16 cellular contexts compared by ENCODE assay signal in the genomic region with DNA sequence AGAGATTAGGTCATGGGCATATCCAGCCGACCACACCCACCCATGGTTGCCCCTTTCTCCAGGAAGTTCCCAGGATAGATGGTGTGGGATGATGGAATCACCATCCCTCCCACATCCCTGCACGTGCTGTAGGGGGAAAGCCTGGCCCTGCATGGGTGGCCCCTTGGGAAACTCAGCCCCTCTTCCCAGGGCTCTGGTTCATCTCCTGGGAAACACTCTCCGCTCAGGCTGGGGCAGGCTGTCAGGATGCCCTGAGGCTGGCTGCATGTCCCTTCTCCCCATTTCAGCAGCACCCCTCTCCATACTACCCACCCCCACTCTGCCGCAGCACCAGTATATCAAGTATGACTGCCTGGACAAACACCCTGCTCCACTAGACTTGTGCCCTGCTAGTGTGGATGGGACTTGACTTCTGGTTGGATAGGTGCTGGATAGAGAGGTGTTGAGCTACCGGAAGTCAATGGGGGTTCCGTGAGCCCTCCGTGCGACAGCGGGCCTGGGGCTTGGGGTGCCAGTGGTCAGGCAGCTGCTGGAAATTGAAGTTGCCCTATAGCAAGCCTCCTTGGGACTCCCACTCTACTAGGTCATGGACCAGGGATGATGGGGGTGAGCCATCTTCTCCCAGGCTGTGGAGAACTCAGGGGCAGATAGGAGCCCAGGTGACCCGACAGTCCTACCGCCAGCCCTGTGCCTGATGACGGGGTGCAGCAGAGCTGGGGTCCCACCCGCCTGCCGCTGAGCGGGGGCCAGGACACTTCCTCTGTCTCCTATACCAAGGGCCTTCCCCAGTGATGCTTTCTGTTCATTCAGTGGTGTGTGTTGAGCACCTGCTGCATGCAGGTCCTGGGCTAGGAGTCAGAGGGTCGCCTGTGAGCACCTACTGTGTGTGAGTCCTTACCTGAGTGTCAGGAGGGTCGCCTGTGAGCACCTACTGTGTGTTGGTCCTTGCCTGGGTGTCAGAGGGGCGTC.
DNase-seq lines count a peak whose midpoint lies in the region; ATAC-seq and TF ChIP-seq lines count a peak whose summit lies in the region.
"Had no signal": no experiment of that assay in that cellular context is flagged by ENCODE, and none has a peak within 500 bp of the region (broad histone marks: within the 10 kb centered on the region; RNA-seq: fewer than 3 reads in every experiment).

No MANE protein-coding gene starts in this region.

- H3K4me1 ChIP-seq in right lobe of liver = no peaks in the 10 kb centered on the region
- no peaks in the 10 kb centered on the region for H3K4me1 ChIP-seq in effector memory CD4-positive, alpha-beta T cell (ENCODE audit: control insufficient read depth, insufficient read depth, low read length, poor library complexity, severe bottlenecking)
- H3K4me1 ChIP-seq: HAP-1, SJCRH30 had no signal

- peaks cover 2% of the 10 kb centered on the region for H3K27me3 Mint-ChIP-seq in activated naive CD4-positive, alpha-beta T cell treated with anti-CD3 and anti-CD28 coated beads, Interleukin-2, amount 50 U/mL, for 24 hours
- H3K27me3 Mint-ChIP-seq in activated CD8-positive, alpha-beta T cell treated with anti-CD3 and anti-CD28 coated beads for 36 hours = peaks cover 2% of the 10 kb centered on the region
- peaks cover 8% of the 10 kb centered on the region for H3K27me3 Mint-ChIP-seq in type B pancreatic cell

- H3K9me3 ChIP-seq in right lobe of liver = no peaks in the 10 kb centered on the region
- H3K9me3 ChIP-seq in effector memory CD4-positive, alpha-beta T cell (ENCODE audit: control insufficient read depth, low read length) = no peaks in the 10 kb centered on the region
- H3K9me3 ChIP-seq: HAP-1, SJCRH30 had no signal

- peak overlapping the region; percentile 56 for H3K27ac Mint-ChIP-seq in activated naive CD4-positive, alpha-beta T cell treated with anti-CD3 and anti-CD28 coated beads, Interleukin-2, amount 50 U/mL, for 24 hours
- H3K27ac Mint-ChIP-seq in activated CD8-positive, alpha-beta T cell treated with anti-CD3 and anti-CD28 coated beads for 36 hours = no peak overlapping the region
- H3K27ac Mint-ChIP-seq in type B pancreatic cell = peak overlapping the region; percentile 0
- H3K27ac Mint-ChIP-seq: activated B cell treated with CpG ODN at 0.5 μM for 24 hours; B cell; dendritic cell treated with granulocyte-macrophage colony-stimulating factor and Interleukin-4, amounts not matched to agents 40 ng/mL and 50 ng/mL, for 4 days had no signal

- H3K4me3 ChIP-seq in right lobe of liver (no peak overlapping the region), H7 (ENCODE audit: insufficient read depth, low read depth, low read length) (no peak overlapping the region)
- H3K4me3 ChIP-seq in effector memory CD4-positive, alpha-beta T cell (ENCODE audit: insufficient read depth, low read depth, low read length, poor library complexity, severe bottlenecking) = no peak overlapping the region
- H3K4me3 ChIP-seq: HAP-1, SJCRH30, tibial artery had no signal

- ATAC-seq in activated CD8-positive, alpha-beta T cell treated with anti-CD3 and anti-CD28 coated beads for 36 hours = peak; percentile 53
- ATAC-seq in right lobe of liver = peak in 3 of 4 donors; percentile 48 to 58 (median 51)
- no peak for ATAC-seq in HG03045 (IDR thresholded peaks at IDR 0.05; ENCODE audit: unreplicated experiment)

- TF ChIP-seq CTCF in activated CD8-positive, alpha-beta T cell treated with anti-CD3 and anti-CD28 coated beads for 36 hours (IDR thresholded peaks at IDR 0.05) = no peak
- TF ChIP-seq CTCF in right lobe of liver (IDR thresholded peaks at IDR 0.05) (no peak), type B pancreatic cell (conservative IDR thresholded peaks at IDR 0.05) (no peak)

- no peaks in the 10 kb centered on the region for H3K4me1 Mint-ChIP-seq in activated naive CD4-positive, alpha-beta T cell treated with anti-CD3 and anti-CD28 coated beads, Interleukin-2, amount 50 U/mL, for 24 hours
- no peaks in the 10 kb centered on the region for H3K4me1 Mint-ChIP-seq in activated CD8-positive, alpha-beta T cell treated with anti-CD3 and anti-CD28 coated beads for 36 hours (ENCODE audit: low read depth)
- peaks cover 20% of the 10 kb centered on the region for H3K4me1 Mint-ChIP-seq in type B pancreatic cell (ENCODE audit: unreplicated experiment)

- H3K36me3 Mint-ChIP-seq in activated naive CD4-positive, alpha-beta T cell treated with anti-CD3 and anti-CD28 coated beads, Interleukin-2, amount 50 U/mL, for 24 hours = peaks cover 1% of the 10 kb centered on the region
- H3K36me3 Mint-ChIP-seq in activated CD8-positive, alpha-beta T cell treated with anti-CD3 and anti-CD28 coated beads for 36 hours (ENCODE audit: low read depth) = no peaks in the 10 kb centered on the region
- H3K36me3 Mint-ChIP-seq in type B pancreatic cell = no peaks in the 10 kb centered on the region

- intact Hi-C loops in activated CD8-positive, alpha-beta T cell treated with anti-CD3 and anti-CD28 coated beads for 36 hours (cut with micrococcal nuclease) = no loop called here
- intact Hi-C loops in right lobe of liver (cut with DNase I) = no loop called here

- POLR2A ChIA-PET in activated CD8-positive, alpha-beta T cell treated with anti-CD3 and anti-CD28 coated beads for 36 hours (lab: Charles Lee) = no interaction called here

- H3K36me3 ChIP-seq in right lobe of liver (no peaks in the 10 kb centered on the region), H7 (replicated peaks; ENCODE audit: control insufficient read depth, insufficient read depth, low read length) (no peaks in the 10 kb centered on the region)
- no peaks in the 10 kb centered on the region for H3K36me3 ChIP-seq in effector memory CD4-positive, alpha-beta T cell (ENCODE audit: control insufficient read depth, insufficient read depth, low read length)
- H3K36me3 ChIP-seq: HAP-1, SJCRH30, tibial artery had no signal

- no peaks in the 10 kb centered on the region for H3K27me3 ChIP-seq in right lobe of liver
- no peaks in the 10 kb centered on the region for H3K27me3 ChIP-seq in effector memory CD4-positive, alpha-beta T cell (replicated peaks; ENCODE audit: control insufficient read depth, insufficient read depth, low read length, poor library complexity, severe bottlenecking)
- H3K27me3 ChIP-seq in H7 (ENCODE audit: control insufficient read depth, insufficient read depth, low read length) = no peaks in the 10 kb centered on the region
- H3K27me3 ChIP-seq: SJCRH30, tibial artery had no signal

- CTCF ChIA-PET in activated CD8-positive, alpha-beta T cell treated with anti-CD3 and anti-CD28 coated beads for 36 hours (lab: Charles Lee) = no interaction called here

- no peak for TF ChIP-seq POLR2A in right lobe of liver (IDR thresholded peaks at IDR 0.05)

- WGBS in right lobe of liver (ENCODE audit: insufficient coverage, low coverage, low lambda C conversion rate, missing lambda C conversion rate) = 62% methylated on average over 5 of the region's 18 CpGs

- DNase-seq in activated naive CD4-positive, alpha-beta T cell (lab: John Stamatoyannopoulos, UW) = no peak
- DNase-seq in activated CD8-positive, alpha-beta T cell treated with anti-CD3 and anti-CD28 coated beads for 36 hours = peak; percentile 30
- DNase-seq in right lobe of liver (peak; percentile 8 to 39 (median 31)), type B pancreatic cell (ENCODE audit: extremely low spot score, unreplicated experiment) (peak; percentile 64), H7 (no peak)
- no peak for DNase-seq in effector memory CD4-positive, alpha-beta T cell
- DNase-seq: activated B cell treated with CpG ODN at 0.5 μM for 24 hours, glutamatergic neuron, mesendoderm had no signal

- H3K9me3 Mint-ChIP-seq in activated naive CD4-positive, alpha-beta T cell treated with anti-CD3 and anti-CD28 coated beads, Interleukin-2, amount 50 U/mL, for 24 hours = peaks cover 5% of the 10 kb centered on the region
- peaks cover 2% of the 10 kb centered on the region for H3K9me3 Mint-ChIP-seq in activated CD8-positive, alpha-beta T cell treated with anti-CD3 and anti-CD28 coated beads for 36 hours
- peaks cover 5% of the 10 kb centered on the region for H3K9me3 Mint-ChIP-seq in type B pancreatic cell
- H3K9me3 Mint-ChIP-seq: activated B cell treated with CpG ODN at 0.5 μM for 24 hours; dendritic cell treated with granulocyte-macrophage colony-stimulating factor and Interleukin-4, amounts not matched to agents 40 ng/mL and 50 ng/mL, for 4 days had no signal

- no peak overlapping the region for H3K27ac ChIP-seq in right lobe of liver
- no peak overlapping the region for H3K27ac ChIP-seq in effector memory CD4-positive, alpha-beta T cell (ENCODE audit: insufficient read depth, low read length, poor library complexity, severe bottlenecking)
- H3K27ac ChIP-seq: SJCRH30, tibial artery had no signal

- H3K4me3 Mint-ChIP-seq in activated naive CD4-positive, alpha-beta T cell treated with anti-CD3 and anti-CD28 coated beads, Interleukin-2, amount 50 U/mL, for 24 hours = no peak overlapping the region
- H3K4me3 Mint-ChIP-seq in activated CD8-positive, alpha-beta T cell treated with anti-CD3 and anti-CD28 coated beads for 36 hours = no peak overlapping the region
- H3K4me3 Mint-ChIP-seq in type B pancreatic cell = no peak overlapping the region
- H3K4me3 Mint-ChIP-seq: activated B cell treated with CpG ODN at 0.5 μM for 24 hours; B cell; dendritic cell treated with granulocyte-macrophage colony-stimulating factor and Interleukin-4, amounts not matched to agents 40 ng/mL and 50 ng/mL, for 4 days had no signal

Comparison
In these comparisons a context has a peak if more than half of its experiments do, and no peak if none do; other contexts are left out.
1. DNase-seq: peak in activated CD8-positive, alpha-beta T cell treated with anti-CD3 and anti-CD28 coated beads for 36 hours (single experiment), right lobe of liver (3 of 3) and type B pancreatic cell (single experiment); none in activated naive CD4-positive, alpha-beta T cell (0 of 4), effector memory CD4-positive, alpha-beta T cell (0 of 3) and H7 (single experiment).